Comparison of ENCODE assay signal across 8 cellular contexts in genomic region chr20:56467969-56468316, GRCh38. TPM values are rescaled to one million over a fixed set of nuclear protein-coding genes. Genes with fewer than 3 reads are reported as not detected.
A peak's percentile ranks its signal among the peaks of the same experiment; 100 is the strongest.
DNase-seq lines count a peak whose midpoint lies in the region; FAIRE-seq and TF ChIP-seq lines count a peak whose summit lies in the region.

No MANE protein-coding gene starts in this region.

- FAIRE-seq in GM12892 (lab: Jason Lieb, UNC): no peak

- intact Hi-C loops in Calu3 (cut with micrococcal nuclease; ENCODE audit: unreplicated experiment): loop anchor here (5.0 kb wide), 1 partner anchor 66 kb away; no protein-coding TSS in a partner anchor

- DNase-seq in Calu3 (no peak), coronary artery (ENCODE audit: low spot score) (no peak), neural progenitor cell (ENCODE audit: low spot score) (no peak), GM12892 (ENCODE audit: insufficient read length) (no peak), ACHN (no peak), NCI-H2029 treated with DMSO at 0.1 percent for 48 hours (lab: John Stamatoyannopoulos, UW) (no peak)
- DNase-seq in stimulated activated CD8-positive, alpha-beta memory T cell treated with anti-CD3 and anti-CD28 coated beads, Interleukin-4, amount 100 ng/mL, for 48 hours: no peak

- peak overlapping the region; percentile 98 for H3K27ac Mint-ChIP-seq in Calu3 (ENCODE audit: unreplicated experiment)
- peak overlapping the region; percentile 97 for H3K27ac Mint-ChIP-seq in neural progenitor cell

- no peaks in the 10 kb centered on the region for H3F3A ChIP-seq in neural progenitor cell (ENCODE audit: low read depth)

- peak overlapping the region; percentile 27 for H3K4me3 ChIP-seq in KMS-11 (IDR thresholded peaks at IDR 0.05; ENCODE audit: insufficient read depth, low read depth, low read length)
- H3K4me3 ChIP-seq in coronary artery: peak overlapping the region; percentile 86
- H3K4me3 ChIP-seq in neural progenitor cell: peak overlapping the region; percentile 96

- H3K36me3 ChIP-seq in KMS-11 (ENCODE audit: insufficient read depth): peaks cover 1% of the 10 kb centered on the region; the same call in 1 of the 2 replicates
- no peaks in the 10 kb centered on the region for H3K36me3 ChIP-seq in neural progenitor cell

- TF ChIP-seq POLR2A in GM12892 (IDR thresholded peaks at IDR 0.05; ENCODE audit: low read depth, low read length): no peak

- BruUV-seq in Calu3 (replicated peaks; lab: Mats Ljungman, UMichigan): TSS peak; percentile 92

- H3K4me3 Mint-ChIP-seq in Calu3 (ENCODE audit: low read depth, unreplicated experiment): peak overlapping the region; percentile 97
- peak overlapping the region; percentile 100 for H3K4me3 Mint-ChIP-seq in neural progenitor cell

- peak overlapping the region; percentile 94 for H3K4me2 ChIP-seq in KMS-11
- peak overlapping the region; percentile 86 for H3K4me2 ChIP-seq in neural progenitor cell

- peak overlapping the region; percentile 98 for H2AFZ ChIP-seq in KMS-11 (ENCODE audit: low read depth)
- H2AFZ ChIP-seq in neural progenitor cell (replicated peaks): peak overlapping the region; percentile 97

- H3K36me3 Mint-ChIP-seq in Calu3 (ENCODE audit: insufficient read depth, unreplicated experiment) (peaks cover 16% of the 10 kb centered on the region), neural progenitor cell (no peaks in the 10 kb centered on the region)

- CTCF ChIA-PET in Calu3 (lab: Charles Lee): interaction anchor here (0.6 kb wide), 1 partner anchor 119 kb away, joined by 3 read pairs; no protein-coding TSS in a partner anchor

- peaks cover 17% of the 10 kb centered on the region for H3K4me1 ChIP-seq in KMS-11 (ENCODE audit: low read depth, poor library complexity, severe bottlenecking)
- H3K4me1 ChIP-seq in neural progenitor cell: peaks cover 5% of the 10 kb centered on the region

- H4K20me1 ChIP-seq in KMS-11 (ENCODE audit: insufficient read depth): no peaks in the 10 kb centered on the region
- H4K20me1 ChIP-seq in neural progenitor cell (ENCODE audit: low read depth): no peaks in the 10 kb centered on the region

- H3K27me3 Mint-ChIP-seq in Calu3 (ENCODE audit: unreplicated experiment): no peaks in the 10 kb centered on the region
- peaks cover 3% of the 10 kb centered on the region for H3K27me3 Mint-ChIP-seq in neural progenitor cell (ENCODE audit: insufficient read depth, low read depth)

- H3K9ac ChIP-seq in KMS-11 (peak overlapping the region; percentile 53), neural progenitor cell (peak overlapping the region; percentile 18)

- H3K9me3 Mint-ChIP-seq in Calu3 (ENCODE audit: low read depth, unreplicated experiment): no peaks in the 10 kb centered on the region
- H3K9me3 Mint-ChIP-seq in neural progenitor cell: no peaks in the 10 kb centered on the region

- TF ChIP-seq CTCF in Calu3 (IDR thresholded peaks at IDR 0.05; ENCODE audit: unreplicated experiment) (no peak), KMS-11 (conservative IDR thresholded peaks at IDR 0.05; ENCODE audit: low read depth, low read length) (no peak), coronary artery (IDR thresholded peaks at IDR 0.05) (no peak), neural progenitor cell (IDR thresholded peaks at IDR 0.05) (no peak)

- peak overlapping the region; percentile 20; the same call in 1 of the 2 replicates for H3K27ac ChIP-seq in KMS-11
- peak overlapping the region; percentile 78 to 83 for H3K27ac ChIP-seq in coronary artery
- no peak overlapping the region for H3K27ac ChIP-seq in neural progenitor cell

- no peaks in the 10 kb centered on the region for H3K9me3 ChIP-seq in neural progenitor cell (ENCODE audit: low read depth)

- H3K4me1 Mint-ChIP-seq in Calu3 (ENCODE audit: low read depth, unreplicated experiment) (peaks cover 12% of the 10 kb centered on the region), neural progenitor cell (peaks cover 18% of the 10 kb centered on the region)

- in situ Hi-C loops in ACHN (cut with HindIII; ENCODE audit: low pct_ligation_motif_present, low pct_unique_long_range_greater_than_20kb, low sequenced_read_pairs): no loop called here

- H3K27me3 ChIP-seq in KMS-11 (ENCODE audit: insufficient read depth, low read depth) (no peaks in the 10 kb centered on the region), neural progenitor cell (peaks cover 16% of the 10 kb centered on the region)

- H3K79me2 ChIP-seq in KMS-11 (ENCODE audit: insufficient read depth, low read depth): peaks cover 33% of the 10 kb centered on the region
- H3K79me2 ChIP-seq in neural progenitor cell (ENCODE audit: low read depth): peaks cover 33% of the 10 kb centered on the region

RNA-seq across cellular contexts. Expression of gene RTF2, which starts 0.5 kb away (rescaled TPM):
- 67.2 and 68.7 TPM in 2 replicates for total RNA-seq in Calu3 (2022)
- total RNA-seq in neural progenitor cell (ENCODE audit: low replicate concordance): 42.4 and 44.2 TPM in 2 replicates
- 68.4 TPM for polyA plus RNA-seq in GM12892 (2012; ENCODE audit: missing spikeins)

RNA-seq across cellular contexts. Expression of gene CASS4, which starts 55.9 kb away (rescaled TPM):
- total RNA-seq in Calu3 (2022) (0.24 and 0.27 TPM in 2 replicates), neural progenitor cell (ENCODE audit: low replicate concordance) (0.09 TPM in 1 of 2 replicates, not detected in the other)
- polyA plus RNA-seq in GM12892 (2012; ENCODE audit: missing spikeins): 0.15 TPM

RNA-seq across cellular contexts. Expression of gene FAM209A, which starts 56.6 kb away (rescaled TPM):
- total RNA-seq in Calu3 (2022) (0.40 and 0.95 TPM in 2 replicates), neural progenitor cell (ENCODE audit: low replicate concordance) (0.43 TPM in 1 of 2 replicates, not detected in the other)
- polyA plus RNA-seq in GM12892 (2012; ENCODE audit: missing spikeins): not detected

Comparison
In these comparisons a context has a peak if more than half of its experiments do, and no peak if none do; other contexts are left out.
1. H3K4me3 ChIP-seq: peak in every context shown above with its lines; median percentile 96 in neural progenitor cell; 86 in coronary artery; 27 in KMS-11.